ENCODE assay signal across 1 cellular context in the genomic region with DNA sequence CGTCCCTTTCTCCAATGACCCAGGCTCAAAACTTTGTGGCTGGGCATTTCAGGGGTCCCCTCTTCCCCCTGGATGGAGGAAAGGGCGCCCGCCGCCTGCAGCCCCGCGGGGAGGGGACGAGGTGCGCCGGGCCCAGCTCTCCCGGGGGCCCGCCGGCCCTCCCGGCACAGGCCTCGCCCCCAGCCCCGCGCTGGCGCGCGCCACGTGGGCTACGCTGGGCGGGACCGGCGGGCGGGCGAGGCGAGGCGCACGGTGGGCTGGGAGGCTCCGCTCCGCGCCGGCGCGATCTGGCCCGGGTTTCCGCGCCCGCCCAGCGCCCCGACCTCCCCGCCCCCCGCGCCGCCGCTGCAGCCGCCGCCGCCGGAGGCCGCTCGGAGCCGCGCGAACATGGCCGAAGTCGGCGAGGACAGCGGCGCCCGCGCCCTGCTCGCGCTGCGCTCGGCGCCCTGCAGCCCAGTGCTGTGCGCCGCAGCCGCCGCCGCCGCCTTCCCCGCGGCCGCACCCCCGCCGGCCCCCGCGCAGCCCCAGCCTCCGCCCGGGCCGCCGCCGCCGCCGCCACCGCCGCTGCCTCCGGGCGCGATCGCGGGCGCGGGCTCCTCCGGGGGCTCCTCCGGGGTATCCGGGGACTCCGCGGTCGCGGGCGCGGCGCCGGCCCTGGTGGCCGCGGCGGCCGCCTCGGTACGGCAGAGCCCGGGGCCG.
TF ChIP-seq lines count a peak whose summit lies in the region.

FOXK1 (plus strand) TSS at position 374 of the 699 bp plus-strand sequence; CDS start at position 388, 14 bp downstream.

TF ChIP-seq in GM12878, 131 proteins besides CTCF, POLR2A, EP300 and RAD21 (continued from another document and continues in another):
- TF ChIP-seq, protein P1, sequence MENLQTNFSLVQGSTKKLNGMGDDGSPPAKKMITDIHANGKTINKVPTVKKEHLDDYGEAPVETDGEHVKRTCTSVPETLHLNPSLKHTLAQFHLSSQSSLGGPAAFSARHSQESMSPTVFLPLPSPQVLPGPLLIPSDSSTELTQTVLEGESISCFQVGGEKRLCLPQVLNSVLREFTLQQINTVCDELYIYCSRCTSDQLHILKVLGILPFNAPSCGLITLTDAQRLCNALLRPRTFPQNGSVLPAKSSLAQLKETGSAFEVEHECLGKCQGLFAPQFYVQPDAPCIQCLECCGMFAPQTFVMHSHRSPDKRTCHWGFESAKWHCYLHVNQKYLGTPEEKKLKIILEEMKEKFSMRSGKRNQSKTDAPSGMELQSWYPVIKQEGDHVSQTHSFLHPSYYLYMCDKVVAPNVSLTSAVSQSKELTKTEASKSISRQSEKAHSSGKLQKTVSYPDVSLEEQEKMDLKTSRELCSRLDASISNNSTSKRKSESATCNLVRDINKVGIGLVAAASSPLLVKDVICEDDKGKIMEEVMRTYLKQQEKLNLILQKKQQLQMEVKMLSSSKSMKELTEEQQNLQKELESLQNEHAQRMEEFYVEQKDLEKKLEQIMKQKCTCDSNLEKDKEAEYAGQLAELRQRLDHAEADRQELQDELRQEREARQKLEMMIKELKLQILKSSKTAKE (IDR thresholded peaks at IDR 0.05; ENCODE audit: low read depth, poor library complexity, severe bottlenecking) = no peak
- TF ChIP-seq ESRRA (IDR thresholded peaks at IDR 0.05; ENCODE audit: low read length) (no peak), BCLAF1 (IDR thresholded peaks at IDR 0.05) (no peak), ASH2L (IDR thresholded peaks at IDR 0.05; ENCODE audit: borderline replicate concordance, low read depth) (no peak), BCL3 (IDR thresholded peaks at IDR 0.05; ENCODE audit: borderline replicate concordance, insufficient read depth, low read depth, low read length, poor library complexity, severe bottlenecking) (no peak), CUX1 (IDR thresholded peaks at IDR 0.05; ENCODE audit: insufficient replicate concordance, low read depth, low read length) (no peak), NFXL1 (IDR thresholded peaks at IDR 0.05; ENCODE audit: borderline replicate concordance) (no peak), RCOR1 (conservative IDR thresholded peaks at IDR 0.05; ENCODE audit: low read depth, low read length) (no peak), HDAC6 (IDR thresholded peaks at IDR 0.05; ENCODE audit: unreplicated experiment) (no peak), EED (IDR thresholded peaks at IDR 0.05; ENCODE audit: low read depth) (no peak), CHD1 (IDR thresholded peaks at IDR 0.05; ENCODE audit: low read depth, low read length) (no peak), HDAC2 (IDR thresholded peaks at IDR 0.05) (no peak), NR2F1 (conservative IDR thresholded peaks at IDR 0.05) (peak; percentile 50), RUNX3 (IDR thresholded peaks at IDR 0.05; ENCODE audit: low read length) (no peak), FOXK2 (IDR thresholded peaks at IDR 0.05) (no peak), PAX5 (IDR thresholded peaks at IDR 0.05; ENCODE audit: borderline replicate concordance, low read depth, low read length) (no peak), ZNF24 (IDR thresholded peaks at IDR 0.05) (no peak), SIN3A (IDR thresholded peaks at IDR 0.05; ENCODE audit: low read depth, low read length) (no peak), MXI1 (IDR thresholded peaks at IDR 0.05; ENCODE audit: low read depth, low read length) (0 out of 2 replicates have a peak, but pooled peaks have one; percentile 48), MEF2B (IDR thresholded peaks at IDR 0.05; ENCODE audit: partially characterized antibody, poor library complexity, severe bottlenecking) (no peak), SMAD5 (IDR thresholded peaks at IDR 0.05; ENCODE audit: low read depth) (no peak), TCF3 (IDR thresholded peaks at IDR 0.05; ENCODE audit: borderline replicate concordance, insufficient read depth, low read depth, low read length) (no peak), POLR2AphosphoS5 (IDR thresholded peaks at IDR 0.05; ENCODE audit: low read length) (peak; percentile 43; the same call in 1 of the 2 replicates), NFYA (IDR thresholded peaks at IDR 0.05; ENCODE audit: borderline replicate concordance, low read depth, low read length) (no peak)
- TF ChIP-seq, protein P2, sequence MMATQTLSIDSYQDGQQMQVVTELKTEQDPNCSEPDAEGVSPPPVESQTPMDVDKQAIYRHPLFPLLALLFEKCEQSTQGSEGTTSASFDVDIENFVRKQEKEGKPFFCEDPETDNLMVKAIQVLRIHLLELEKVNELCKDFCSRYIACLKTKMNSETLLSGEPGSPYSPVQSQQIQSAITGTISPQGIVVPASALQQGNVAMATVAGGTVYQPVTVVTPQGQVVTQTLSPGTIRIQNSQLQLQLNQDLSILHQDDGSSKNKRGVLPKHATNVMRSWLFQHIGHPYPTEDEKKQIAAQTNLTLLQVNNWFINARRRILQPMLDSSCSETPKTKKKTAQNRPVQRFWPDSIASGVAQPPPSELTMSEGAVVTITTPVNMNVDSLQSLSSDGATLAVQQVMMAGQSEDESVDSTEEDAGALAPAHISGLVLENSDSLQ (IDR thresholded peaks at IDR 0.05) = no peak
- TF ChIP-seq, protein P3, sequence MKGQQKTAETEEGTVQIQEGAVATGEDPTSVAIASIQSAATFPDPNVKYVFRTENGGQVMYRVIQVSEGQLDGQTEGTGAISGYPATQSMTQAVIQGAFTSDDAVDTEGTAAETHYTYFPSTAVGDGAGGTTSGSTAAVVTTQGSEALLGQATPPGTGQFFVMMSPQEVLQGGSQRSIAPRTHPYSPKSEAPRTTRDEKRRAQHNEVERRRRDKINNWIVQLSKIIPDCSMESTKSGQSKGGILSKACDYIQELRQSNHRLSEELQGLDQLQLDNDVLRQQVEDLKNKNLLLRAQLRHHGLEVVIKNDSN (IDR thresholded peaks at IDR 0.05; ENCODE audit: borderline replicate concordance, extremely low read length, insufficient read depth, low read depth, low read length) = peak; percentile 88
- TF ChIP-seq, protein P4, sequence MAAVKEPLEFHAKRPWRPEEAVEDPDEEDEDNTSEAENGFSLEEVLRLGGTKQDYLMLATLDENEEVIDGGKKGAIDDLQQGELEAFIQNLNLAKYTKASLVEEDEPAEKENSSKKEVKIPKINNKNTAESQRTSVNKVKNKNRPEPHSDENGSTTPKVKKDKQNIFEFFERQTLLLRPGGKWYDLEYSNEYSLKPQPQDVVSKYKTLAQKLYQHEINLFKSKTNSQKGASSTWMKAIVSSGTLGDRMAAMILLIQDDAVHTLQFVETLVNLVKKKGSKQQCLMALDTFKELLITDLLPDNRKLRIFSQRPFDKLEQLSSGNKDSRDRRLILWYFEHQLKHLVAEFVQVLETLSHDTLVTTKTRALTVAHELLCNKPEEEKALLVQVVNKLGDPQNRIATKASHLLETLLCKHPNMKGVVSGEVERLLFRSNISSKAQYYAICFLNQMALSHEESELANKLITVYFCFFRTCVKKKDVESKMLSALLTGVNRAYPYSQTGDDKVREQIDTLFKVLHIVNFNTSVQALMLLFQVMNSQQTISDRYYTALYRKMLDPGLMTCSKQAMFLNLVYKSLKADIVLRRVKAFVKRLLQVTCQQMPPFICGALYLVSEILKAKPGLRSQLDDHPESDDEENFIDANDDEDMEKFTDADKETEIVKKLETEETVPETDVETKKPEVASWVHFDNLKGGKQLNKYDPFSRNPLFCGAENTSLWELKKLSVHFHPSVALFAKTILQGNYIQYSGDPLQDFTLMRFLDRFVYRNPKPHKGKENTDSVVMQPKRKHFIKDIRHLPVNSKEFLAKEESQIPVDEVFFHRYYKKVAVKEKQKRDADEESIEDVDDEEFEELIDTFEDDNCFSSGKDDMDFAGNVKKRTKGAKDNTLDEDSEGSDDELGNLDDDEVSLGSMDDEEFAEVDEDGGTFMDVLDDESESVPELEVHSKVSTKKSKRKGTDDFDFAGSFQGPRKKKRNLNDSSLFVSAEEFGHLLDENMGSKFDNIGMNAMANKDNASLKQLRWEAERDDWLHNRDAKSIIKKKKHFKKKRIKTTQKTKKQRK (IDR thresholded peaks at IDR 0.05; ENCODE audit: low read depth, low read length) = no peak
- TF ChIP-seq, protein P5, sequence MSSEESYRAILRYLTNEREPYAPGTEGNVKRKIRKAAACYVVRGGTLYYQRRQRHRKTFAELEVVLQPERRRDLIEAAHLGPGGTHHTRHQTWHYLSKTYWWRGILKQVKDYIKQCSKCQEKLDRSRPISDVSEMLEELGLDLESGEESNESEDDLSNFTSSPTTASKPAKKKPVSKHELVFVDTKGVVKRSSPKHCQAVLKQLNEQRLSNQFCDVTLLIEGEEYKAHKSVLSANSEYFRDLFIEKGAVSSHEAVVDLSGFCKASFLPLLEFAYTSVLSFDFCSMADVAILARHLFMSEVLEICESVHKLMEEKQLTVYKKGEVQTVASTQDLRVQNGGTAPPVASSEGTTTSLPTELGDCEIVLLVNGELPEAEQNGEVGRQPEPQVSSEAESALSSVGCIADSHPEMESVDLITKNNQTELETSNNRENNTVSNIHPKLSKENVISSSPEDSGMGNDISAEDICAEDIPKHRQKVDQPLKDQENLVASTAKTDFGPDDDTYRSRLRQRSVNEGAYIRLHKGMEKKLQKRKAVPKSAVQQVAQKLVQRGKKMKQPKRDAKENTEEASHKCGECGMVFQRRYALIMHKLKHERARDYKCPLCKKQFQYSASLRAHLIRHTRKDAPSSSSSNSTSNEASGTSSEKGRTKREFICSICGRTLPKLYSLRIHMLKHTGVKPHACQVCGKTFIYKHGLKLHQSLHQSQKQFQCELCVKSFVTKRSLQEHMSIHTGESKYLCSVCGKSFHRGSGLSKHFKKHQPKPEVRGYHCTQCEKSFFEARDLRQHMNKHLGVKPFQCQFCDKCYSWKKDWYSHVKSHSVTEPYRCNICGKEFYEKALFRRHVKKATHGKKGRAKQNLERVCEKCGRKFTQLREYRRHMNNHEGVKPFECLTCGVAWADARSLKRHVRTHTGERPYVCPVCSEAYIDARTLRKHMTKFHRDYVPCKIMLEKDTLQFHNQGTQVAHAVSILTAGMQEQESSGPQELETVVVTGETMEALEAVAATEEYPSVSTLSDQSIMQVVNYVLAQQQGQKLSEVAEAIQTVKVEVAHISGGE (CRISPR knock-in tag; IDR thresholded peaks at IDR 0.05) = no peak
- TF ChIP-seq, protein P6, sequence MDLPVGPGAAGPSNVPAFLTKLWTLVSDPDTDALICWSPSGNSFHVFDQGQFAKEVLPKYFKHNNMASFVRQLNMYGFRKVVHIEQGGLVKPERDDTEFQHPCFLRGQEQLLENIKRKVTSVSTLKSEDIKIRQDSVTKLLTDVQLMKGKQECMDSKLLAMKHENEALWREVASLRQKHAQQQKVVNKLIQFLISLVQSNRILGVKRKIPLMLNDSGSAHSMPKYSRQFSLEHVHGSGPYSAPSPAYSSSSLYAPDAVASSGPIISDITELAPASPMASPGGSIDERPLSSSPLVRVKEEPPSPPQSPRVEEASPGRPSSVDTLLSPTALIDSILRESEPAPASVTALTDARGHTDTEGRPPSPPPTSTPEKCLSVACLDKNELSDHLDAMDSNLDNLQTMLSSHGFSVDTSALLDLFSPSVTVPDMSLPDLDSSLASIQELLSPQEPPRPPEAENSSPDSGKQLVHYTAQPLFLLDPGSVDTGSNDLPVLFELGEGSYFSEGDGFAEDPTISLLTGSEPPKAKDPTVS (IDR thresholded peaks at IDR 0.05; ENCODE audit: low read depth, low read length) = no peak
